ENCODE assay signal across 8 cellular contexts in genomic region chr20:10673831-10674683, GRCh38. TPM values are rescaled to one million over a fixed set of nuclear protein-coding genes. Genes with fewer than 3 reads are reported as not detected.
A peak's percentile ranks its signal among the peaks of the same experiment; 100 is the strongest.
DNase-seq lines count a peak whose midpoint lies in the region; ATAC-seq and TF ChIP-seq lines count a peak whose summit lies in the region.

JAG1 (minus strand) TSS chr20:10673999; CDS start chr20:10673530, 469 bp downstream.

- H3K4me1 Mint-ChIP-seq in dendritic cell treated with granulocyte-macrophage colony-stimulating factor and Interleukin-4, amounts not matched to agents 40 ng/mL and 50 ng/mL, for 4 days (ENCODE audit: low read depth): peaks cover 37% of the 10 kb centered on the region

- peak within 1 kb of the TSS; percentile 82 for H3K27ac ChIP-seq in C4-2B
- H3K27ac ChIP-seq in VCaP: peak within 1 kb of the TSS; percentile 93

- H3K36me3 Mint-ChIP-seq in dendritic cell treated with granulocyte-macrophage colony-stimulating factor and Interleukin-4, amounts not matched to agents 40 ng/mL and 50 ng/mL, for 4 days (ENCODE audit: low read depth): peaks cover 48% of the 10 kb centered on the region

- H3K4me3 Mint-ChIP-seq in dendritic cell treated with granulocyte-macrophage colony-stimulating factor and Interleukin-4, amounts not matched to agents 40 ng/mL and 50 ng/mL, for 4 days: peak within 1 kb of the TSS; percentile 100

- no peaks in the 10 kb centered on the region for H3K9me3 Mint-ChIP-seq in dendritic cell treated with granulocyte-macrophage colony-stimulating factor and Interleukin-4, amounts not matched to agents 40 ng/mL and 50 ng/mL, for 4 days

- no peak for TF ChIP-seq CTCF in C4-2B (conservative IDR thresholded peaks at IDR 0.05)
- no peak for TF ChIP-seq CTCF in VCaP (conservative IDR thresholded peaks at IDR 0.05)

- H3K27me3 Mint-ChIP-seq in dendritic cell treated with granulocyte-macrophage colony-stimulating factor and Interleukin-4, amounts not matched to agents 40 ng/mL and 50 ng/mL, for 4 days: peaks cover 24% of the 10 kb centered on the region

- intact Hi-C loops in dendritic cell treated with granulocyte-macrophage colony-stimulating factor and Interleukin-4, amounts not matched to agents 40 ng/mL and 50 ng/mL, for 4 days (cut with micrococcal nuclease): loop anchor here (1.0 to 10.0 kb wide), 6 partner anchors 239 to 1057 kb away; partner anchors contain the start of gene SLX4IP
- intact Hi-C loops in left colon (cut with DNase I, micrococcal nuclease): loop anchor here in 1 of 2 donors (5.0 to 10.0 kb wide), 2 partner anchors 207 to 871 kb away; no protein-coding TSS in a partner anchor

- ATAC-seq in GM19035 (IDR thresholded peaks at IDR 0.05; ENCODE audit: unreplicated experiment) (peak; percentile 63), HG03139 (IDR thresholded peaks at IDR 0.05; ENCODE audit: unreplicated experiment) (peak; percentile 48), left colon (peak; percentile 72)

- peak within 1 kb of the TSS; percentile 98 for H3K27ac Mint-ChIP-seq in dendritic cell treated with granulocyte-macrophage colony-stimulating factor and Interleukin-4, amounts not matched to agents 40 ng/mL and 50 ng/mL, for 4 days

- DNase-seq in NCI-H2171 treated with DMSO at 0.1 percent for 48 hours (lab: John Stamatoyannopoulos, UW) (peak; percentile 93), left colon (peak; percentile 95 to 97)
- DNase-seq in stimulated activated CD4-positive, alpha-beta T cell treated with anti-CD3 and anti-CD28 coated beads, Interleukin-2, amount 100 ng/mL, for 48 hours: peak; percentile 54 to 61

RNA-seq across cellular contexts. Expression of gene JAG1, which starts in this region (rescaled TPM):
- total RNA-seq in left colon: 100 to 1,000 TPM in 1 of 2 donors, 10 to 100 TPM in 1; 78.8 to 170 TPM

Comparison
In these comparisons a context has a peak if more than half of its experiments do, and no peak if none do; other contexts are left out.
1. Peak in every context shown above with its lines: DNase-seq, ATAC-seq and H3K27ac ChIP-seq.